Comparison of ENCODE assay signal across 10 cellular contexts in genomic region chr22:39457546-39458442, GRCh38. TPM values are rescaled to one million over a fixed set of nuclear protein-coding genes. Genes with fewer than 3 reads are reported as not detected.
DNase-seq lines count a peak whose midpoint lies in the region; ATAC-seq, FAIRE-seq and TF ChIP-seq lines count a peak whose summit lies in the region.
"Had no signal": no experiment of that assay in that cellular context is flagged by ENCODE, and none has a peak within 500 bp of the region (broad histone marks: within the 10 kb centered on the region; RNA-seq: fewer than 3 reads in every experiment).

No MANE protein-coding gene starts in this region.

- H3K4me1 ChIP-seq in gastrocnemius medialis, result peaks cover 0 to 4% of the 10 kb centered on the region in 2 donors

- in situ Hi-C loops in gastrocnemius medialis (cut with MboI; ENCODE audit: low sequenced_read_pairs in 4 of 4), result no loop called here

- intact Hi-C loops in gastrocnemius medialis (cut with DNase I; ENCODE audit: low total_unique reads), result no loop called here

- ATAC-seq in gastrocnemius medialis (no peak), GM19455 (IDR thresholded peaks at IDR 0.05; ENCODE audit: unreplicated experiment) (no peak)

- DNase-seq in GM12891 (ENCODE audit: insufficient read length, low spot score), result peak; percentile 68
- peak; percentile 51 for DNase-seq in germinal center (ENCODE audit: low spot score)
- no peak for DNase-seq in gastrocnemius medialis
- no peak for DNase-seq in SIG-M5 treated with dmso at 0.1 percent for 504 hours (lab: John Stamatoyannopoulos, UW; ENCODE audit: unreplicated experiment)
- DNase-seq in epidermal melanocyte (ENCODE audit: insufficient read length, low spot score), result no peak
- DNase-seq in HT-29 (ENCODE audit: low spot score), result no peak
- DNase-seq: HCEC 1CT had no signal

- H3K9ac ChIP-seq in SU-DHL-6 (ENCODE audit: low read length), result peak overlapping the region; percentile 95

- no peaks in the 10 kb centered on the region for H3K9me2 ChIP-seq in SU-DHL-6 (replicated peaks; ENCODE audit: insufficient read depth, low read length)

- peak overlapping the region; percentile 93 for H3K4me2 ChIP-seq in SU-DHL-6 (ENCODE audit: low read depth, low read length, poor library complexity, severe bottlenecking)

- FAIRE-seq in GM12891 (lab: Jason Lieb, UNC), result peak; percentile 40
- FAIRE-seq: islet of Langerhans had no signal

- peaks cover 71% of the 10 kb centered on the region for H3F3A ChIP-seq in SU-DHL-6 (ENCODE audit: insufficient read depth)

- H3K9me3 ChIP-seq in SU-DHL-6 (ENCODE audit: insufficient read depth, low read length) (no peaks in the 10 kb centered on the region), gastrocnemius medialis (no peaks in the 10 kb centered on the region)

- no peaks in the 10 kb centered on the region for H3K27me3 ChIP-seq in SU-DHL-6 (ENCODE audit: low read length)
- peaks cover 6 to 18% (median 10%) of the 10 kb centered on the region in 3 donors for H3K27me3 ChIP-seq in gastrocnemius medialis

- H3K79me2 ChIP-seq in SU-DHL-6 (ENCODE audit: insufficient read depth, low read length), result peaks cover 93% of the 10 kb centered on the region

- no peak for TF ChIP-seq CTCF in SU-DHL-6 (IDR thresholded peaks at IDR 0.05; ENCODE audit: insufficient read depth, low read length, poor library complexity, severe bottlenecking)
- TF ChIP-seq CTCF in gastrocnemius medialis (IDR thresholded peaks at IDR 0.05 in 4 of 5, conservative IDR thresholded peaks at IDR 0.05 in 1 of 5), result no peak

- no peaks in the 10 kb centered on the region; the same call in 1 of the 2 replicates for H3K36me3 ChIP-seq in SU-DHL-6 (ENCODE audit: low read length)
- no peaks in the 10 kb centered on the region for H3K36me3 ChIP-seq in gastrocnemius medialis

- H3K4me3 ChIP-seq in SU-DHL-6 (ENCODE audit: insufficient read depth, low read length, poor library complexity, severe bottlenecking), result peak overlapping the region; percentile 74
- H3K4me3 ChIP-seq in gastrocnemius medialis, result peak overlapping the region; percentile 39 to 58 (median 51)

- H4K20me1 ChIP-seq in SU-DHL-6 (ENCODE audit: low read depth, low read length), result no peaks in the 10 kb centered on the region

- H3K27ac ChIP-seq in SU-DHL-6 (ENCODE audit: low read depth, low read length), result peak overlapping the region; percentile 95
- peak overlapping the region; percentile 34 to 75 (median 47) for H3K27ac ChIP-seq in gastrocnemius medialis

- TF ChIP-seq POLR2A in GM12891 (IDR thresholded peaks at IDR 0.05; ENCODE audit: low read depth, low read length) (no peak), gastrocnemius medialis (IDR thresholded peaks at IDR 0.05) (no peak)

- H2AFZ ChIP-seq in SU-DHL-6 (ENCODE audit: low read depth, low read length, severe bottlenecking), result no peak overlapping the region

TF ChIP-seq in GM12891, 5 proteins besides CTCF, POLR2A, EP300 and RAD21:
- TF ChIP-seq SPI1 (IDR thresholded peaks at IDR 0.05; ENCODE audit: low read depth, low read length), result no peak
- TF ChIP-seq POLR2AphosphoS5 (IDR thresholded peaks at IDR 0.05; ENCODE audit: low read depth, low read length), result no peak
- no peak for TF ChIP-seq TAF1 (IDR thresholded peaks at IDR 0.05; ENCODE audit: low read depth, low read length)
- no peak for TF ChIP-seq PAX5 (IDR thresholded peaks at IDR 0.05; ENCODE audit: insufficient read depth, low read length, severe bottlenecking)
TF ChIP-seq in GM12891: peak in this region for 0.

RNA-seq across cellular contexts. Expression of gene MGAT3, which starts 1.0 kb away (rescaled TPM):
- 16.9 TPM for polyA plus RNA-seq in GM12891 (2012; ENCODE audit: low read depth, missing spikeins)
- total RNA-seq in gastrocnemius medialis, result 1 to 10 TPM in 1 of 4 donors, under 1 TPM in 3; 0.55 to 1.0 (median 0.59) TPM
- total RNA-seq in HT-29 (2014; rRNA removed; shearing (Covaris generic)), result 1.0 and 1.6 TPM in 2 replicates

RNA-seq across cellular contexts. Expression of gene MIEF1, which starts 44.3 kb away (rescaled TPM):
- polyA plus RNA-seq in GM12891 (2012; ENCODE audit: low read depth, missing spikeins), result 19.6 TPM
- 10 to 100 TPM; 11.4 to 25.4 (median 12.9) TPM for total RNA-seq in gastrocnemius medialis
- total RNA-seq in HT-29 (2014; rRNA removed; shearing (Covaris generic)), result 16.9 and 19.0 TPM in 2 replicates

RNA-seq across cellular contexts. Expression of gene TAB1, which starts 58.2 kb away (rescaled TPM):
- 8.7 TPM for polyA plus RNA-seq in GM12891 (2012; ENCODE audit: low read depth, missing spikeins)
- 10 to 100 TPM; 13.3 to 16.3 (median 14.8) TPM for total RNA-seq in gastrocnemius medialis
- total RNA-seq in HT-29 (2014; rRNA removed; shearing (Covaris generic)), result 14.0 and 16.7 TPM in 2 replicates

Comparison
In these comparisons a context has a peak if more than half of its experiments do, and no peak if none do; other contexts are left out.
1. DNase-seq: peak in GM12891 (single experiment) and germinal center (single experiment); none in gastrocnemius medialis (0 of 2), SIG-M5 treated with dmso at 0.1 percent for 504 hours (single experiment), epidermal melanocyte (single experiment) and HT-29 (single experiment).